Comparison of ENCODE assay signal across 9 cellular contexts in genomic region chr22:37483594-37484114, GRCh38. TPM values are rescaled to one million over a fixed set of nuclear protein-coding genes. Genes with fewer than 3 reads are reported as not detected.
DNase-seq lines count a peak whose midpoint lies in the region; ATAC-seq, FAIRE-seq and TF ChIP-seq lines count a peak whose summit lies in the region.
"Had no signal": no experiment of that assay in that cellular context is flagged by ENCODE, and none has a peak within 500 bp of the region (broad histone marks: within the 10 kb centered on the region; RNA-seq: fewer than 3 reads in every experiment).

No MANE protein-coding gene starts in this region.

- H3K9ac ChIP-seq in SU-DHL-6 (ENCODE audit: low read length) (peak overlapping the region; percentile 97), fibroblast of lung (ENCODE audit: insufficient read depth, low read length) (no peak overlapping the region)

- H3K9me2 ChIP-seq in SU-DHL-6 (replicated peaks; ENCODE audit: insufficient read depth, low read length) = no peaks in the 10 kb centered on the region

- peak; percentile 52 to 81 for DNase-seq in NCI-H524 (lab: John Stamatoyannopoulos, UW)
- DNase-seq in NCI-H524 treated with DMSO at 0.1 percent for 48 hours (lab: John Stamatoyannopoulos, UW) = no peak
- DNase-seq in fibroblast of lung (ENCODE audit: low read depth in 2 of 2) = peak in 1 of 2 donors; percentile 6
- DNase-seq in small intestine = no peak
- no peak for DNase-seq in AG08395 (ENCODE audit: low spot score)
- DNase-seq in HuH-7.5 (ENCODE audit: low spot score) = no peak

- H3K36me3 ChIP-seq in SU-DHL-6 (ENCODE audit: low read length) (no peaks in the 10 kb centered on the region), fibroblast of lung (ENCODE audit: control insufficient read depth, insufficient read depth, low read length) (no peaks in the 10 kb centered on the region), small intestine (ENCODE audit: control insufficient read depth in 2 of 2, insufficient read depth in 2 of 2, low read length in 2 of 2) (peaks cover 0 to 4% of the 10 kb centered on the region in 2 donors)

- 0 out of 2 replicates have a peak, but pooled peaks cover 6% of the 10 kb centered on the region for H3F3A ChIP-seq in SU-DHL-6 (ENCODE audit: insufficient read depth)

- no peak for ATAC-seq in HG02840 (IDR thresholded peaks at IDR 0.05; ENCODE audit: low FRiP score, unreplicated experiment)

- TF ChIP-seq CTCF in SU-DHL-6 (IDR thresholded peaks at IDR 0.05; ENCODE audit: insufficient read depth, low read length, poor library complexity, severe bottlenecking) (no peak), fibroblast of lung (conservative IDR thresholded peaks at IDR 0.05 in 1 of 2, IDR thresholded peaks at IDR 0.05 in 1 of 2; ENCODE audit: low read depth in 1 of 2, low read length in 2 of 2) (no peak)

- H3K4me2 ChIP-seq in SU-DHL-6 (ENCODE audit: low read depth, low read length, poor library complexity, severe bottlenecking) = peak overlapping the region; percentile 86
- H3K4me2 ChIP-seq in fibroblast of lung (ENCODE audit: extremely low read depth, insufficient read depth, low read length) = peak overlapping the region; percentile 25

- 34 to 57% (median 38%) methylated on average over 13 of the region's 13 CpGs for WGBS in small intestine, 3 donors

- H3K4me1 ChIP-seq in fibroblast of lung (ENCODE audit: control insufficient read depth, extremely low read depth, insufficient read depth, low read length) = peaks cover 2% of the 10 kb centered on the region
- no peaks in the 10 kb centered on the region for H3K4me1 ChIP-seq in small intestine (ENCODE audit: control insufficient read depth in 2 of 2, insufficient read depth in 1 of 2, low read depth in 1 of 2, low read length in 1 of 2)

- H2AFZ ChIP-seq in SU-DHL-6 (ENCODE audit: low read depth, low read length, severe bottlenecking) (no peak overlapping the region), fibroblast of lung (ENCODE audit: low read length) (no peak overlapping the region)

- H3K27me3 ChIP-seq in SU-DHL-6 (ENCODE audit: low read length) = no peaks in the 10 kb centered on the region
- H3K27me3 ChIP-seq in fibroblast of lung (ENCODE audit: control insufficient read depth, insufficient read depth, low read length) = peaks cover 9% of the 10 kb centered on the region
- H3K27me3 ChIP-seq in small intestine (ENCODE audit: control insufficient read depth in 2 of 2, insufficient read depth in 2 of 2, low read length in 2 of 2) = no peaks in the 10 kb centered on the region

- H3K9me3 ChIP-seq in SU-DHL-6 (ENCODE audit: insufficient read depth, low read length) = no peaks in the 10 kb centered on the region
- H3K9me3 ChIP-seq in fibroblast of lung (ENCODE audit: control insufficient read depth, insufficient read depth, low read depth, low read length) = no peaks in the 10 kb centered on the region
- no peaks in the 10 kb centered on the region for H3K9me3 ChIP-seq in small intestine (ENCODE audit: control insufficient read depth, low read depth)

- H4K20me1 ChIP-seq in SU-DHL-6 (ENCODE audit: low read depth, low read length) = no peaks in the 10 kb centered on the region
- H4K20me1 ChIP-seq in fibroblast of lung (ENCODE audit: control insufficient read depth, extremely low read depth, insufficient read depth, low read length) = no peaks in the 10 kb centered on the region

- H3K4me3 ChIP-seq in SU-DHL-6 (ENCODE audit: insufficient read depth, low read length, poor library complexity, severe bottlenecking) = peak overlapping the region; percentile 81
- no peak overlapping the region for H3K4me3 ChIP-seq in fibroblast of lung (replicated peaks in 1 of 4; ENCODE audit: control extremely low read depth in 1 of 4, insufficient read depth in 1 of 4, low read depth in 3 of 4, low read length in 4 of 4)
- H3K4me3 ChIP-seq in small intestine (ENCODE audit: low read depth in 1 of 2, low read length in 2 of 2) = peak overlapping the region; percentile 15 to 36

- H3K27ac ChIP-seq in SU-DHL-6 (ENCODE audit: low read depth, low read length) (peak overlapping the region; percentile 83), fibroblast of lung (ENCODE audit: insufficient read depth, low read length) (no peak overlapping the region), small intestine (ENCODE audit: low read depth in 1 of 2, low read length in 1 of 2) (peak overlapping the region in 1 of 2 donors; percentile 80)
- H3K27ac ChIP-seq: VCaP had no signal

- FAIRE-seq in small intestine (lab: Jason Lieb, UNC) = no peak

- H3K79me2 ChIP-seq in SU-DHL-6 (ENCODE audit: insufficient read depth, low read length) = peaks cover 57% of the 10 kb centered on the region
- H3K79me2 ChIP-seq in fibroblast of lung (ENCODE audit: control insufficient read depth, insufficient read depth, low read length) = no peaks in the 10 kb centered on the region

RNA-seq across cellular contexts. Expression of gene MFNG, which starts 2.5 kb away (rescaled TPM):
- under 0.01 TPM in 1 of 2 replicates, not detected in the other for total RNA-seq in fibroblast of lung
- polyA plus RNA-seq in fibroblast of lung (0.15 TPM in 1 of 2 replicates, not detected in the other), small intestine (10 to 100 TPM; 19.2 to 21.3 (median 20.5) TPM)
- polyA plus RNA-seq in fibroblast of lung (2012) = not detected in 2 replicates
- not detected in 2 replicates for polyA minus RNA-seq in fibroblast of lung (ENCODE audit: low replicate concordance)

RNA-seq across cellular contexts. Expression of gene CARD10, which starts 35.6 kb away (rescaled TPM):
- 1.3 and 2.3 TPM in 2 replicates for total RNA-seq in fibroblast of lung
- 1.6 and 2.7 TPM in 2 replicates for polyA plus RNA-seq in fibroblast of lung
- 3.1 and 5.4 TPM in 2 replicates for polyA plus RNA-seq in fibroblast of lung (2012)
- polyA minus RNA-seq in fibroblast of lung (ENCODE audit: low replicate concordance) = 4.0 and 10.5 TPM in 2 replicates
- polyA plus RNA-seq in small intestine = 100 to 1,000 TPM in 2 of 3 donors, 10 to 100 TPM in 1; 48.2 to 129 (median 129) TPM

RNA-seq across cellular contexts. Expression of gene ELFN2, which starts 56.4 kb away (rescaled TPM):
- total RNA-seq in fibroblast of lung = under 0.01 TPM in 2 replicates
- 0.02 and 0.10 TPM in 2 replicates for polyA plus RNA-seq in fibroblast of lung
- polyA plus RNA-seq in fibroblast of lung (2012) = 0.14 and 0.44 TPM in 2 replicates
- polyA minus RNA-seq in fibroblast of lung (ENCODE audit: low replicate concordance) = 0.52 and 0.67 TPM in 2 replicates
- polyA plus RNA-seq in small intestine = under 1 TPM in 1 of 3 donors, not detected in 2; 0.16 TPM

Comparison
In these comparisons a context has a peak if more than half of its experiments do, and no peak if none do; other contexts are left out.
1. DNase-seq: peak in NCI-H524 (2 of 2); none in NCI-H524 treated with DMSO at 0.1 percent for 48 hours (single experiment), small intestine (single experiment), AG08395 (single experiment) and HuH-7.5 (single experiment).
2. H3K4me3 ChIP-seq: peak in SU-DHL-6 (single experiment) and small intestine (2 of 2); none in fibroblast of lung (0 of 4).
3. RNA of gene MFNG, which starts 2.5 kb away (polyA plus RNA-seq): 19.2 to 21.3 TPM in small intestine; 0.15 TPM in fibroblast of lung; every median in the first group is over 10 times any median in the second.
4. RNA of gene CARD10, which starts 35.6 kb away (polyA plus RNA-seq): 48.2 to 129 TPM in small intestine; 1.6 to 5.4 TPM in fibroblast of lung; every median in the first group is over 4 times any median in the second.